In genomic region chrX:112341598-112341997, GRCh38 we compare ENCODE assay signal across 18 cellular contexts.
"Had no signal": no experiment of that assay in that cellular context is flagged by ENCODE, and none has a peak within 500 bp of the region (broad histone marks: within the 10 kb centered on the region; RNA-seq: fewer than 3 reads in every experiment).

No MANE protein-coding gene starts in this region.

- FAIRE-seq: keratinocyte had no signal

- H3K4me1 Mint-ChIP-seq: naive thymus-derived CD4-positive, alpha-beta T cell had no signal

- H3K9me3 ChIP-seq: ascending aorta, left lung, mucosa of descending colon, transverse colon, vagina had no signal

- H2AFZ ChIP-seq: hepatocyte, parathyroid adenoma had no signal

- DNase-seq: activated CD4-positive, alpha-beta T cell treated with anti-CD3 and anti-CD28 coated beads, Interleukin-2, amount 50 U/mL, for 1 hour; activated CD8-positive, alpha-beta memory T cell treated with anti-CD3 and anti-CD28 coated beads for 24 hours; left lung; mucosa of descending colon; naive thymus-derived CD4-positive, alpha-beta T cell; stimulated activated CD4-positive, alpha-beta T cell treated with anti-CD3 and anti-CD28 coated beads, Interleukin-15, amount 100 ng/mL, for 24 hours; stimulated activated CD4-positive, alpha-beta T cell treated with anti-CD3 and anti-CD28 coated beads, Interleukin-4, amount 100 ng/mL, for 1 hour; stimulated activated naive CD4-positive, alpha-beta T cell; substantia nigra; transverse colon had no signal

- H3K79me2 ChIP-seq: hepatocyte, parathyroid adenoma had no signal

- H3K4me3 ChIP-seq: ascending aorta, cardiac muscle cell, hepatocyte, left lung, mucosa of descending colon, skin epidermis, transverse colon, vagina had no signal

- H3K36me3 Mint-ChIP-seq: naive thymus-derived CD4-positive, alpha-beta T cell had no signal

- H3K4me2 ChIP-seq: hepatocyte had no signal

- H3K27ac Mint-ChIP-seq: naive thymus-derived CD4-positive, alpha-beta T cell had no signal

- H3K9ac ChIP-seq: parathyroid adenoma had no signal

- H3K27me3 ChIP-seq: ascending aorta, cardiac muscle cell, hepatocyte, left lung, transverse colon, vagina had no signal

- H3K36me3 ChIP-seq: ascending aorta, cardiac muscle cell, left lung, transverse colon, vagina had no signal

- H3K4me3 Mint-ChIP-seq: naive thymus-derived CD4-positive, alpha-beta T cell had no signal

- H3K27ac ChIP-seq: ascending aorta, cardiac muscle cell, epithelial cell of prostate, hepatocyte, left lung, parathyroid adenoma, skin epidermis, transverse colon, vagina had no signal

- H3K4me1 ChIP-seq: ascending aorta, left lung, parathyroid adenoma, transverse colon, vagina had no signal

- H3K27me3 Mint-ChIP-seq: naive thymus-derived CD4-positive, alpha-beta T cell had no signal
